In the genomic region with DNA sequence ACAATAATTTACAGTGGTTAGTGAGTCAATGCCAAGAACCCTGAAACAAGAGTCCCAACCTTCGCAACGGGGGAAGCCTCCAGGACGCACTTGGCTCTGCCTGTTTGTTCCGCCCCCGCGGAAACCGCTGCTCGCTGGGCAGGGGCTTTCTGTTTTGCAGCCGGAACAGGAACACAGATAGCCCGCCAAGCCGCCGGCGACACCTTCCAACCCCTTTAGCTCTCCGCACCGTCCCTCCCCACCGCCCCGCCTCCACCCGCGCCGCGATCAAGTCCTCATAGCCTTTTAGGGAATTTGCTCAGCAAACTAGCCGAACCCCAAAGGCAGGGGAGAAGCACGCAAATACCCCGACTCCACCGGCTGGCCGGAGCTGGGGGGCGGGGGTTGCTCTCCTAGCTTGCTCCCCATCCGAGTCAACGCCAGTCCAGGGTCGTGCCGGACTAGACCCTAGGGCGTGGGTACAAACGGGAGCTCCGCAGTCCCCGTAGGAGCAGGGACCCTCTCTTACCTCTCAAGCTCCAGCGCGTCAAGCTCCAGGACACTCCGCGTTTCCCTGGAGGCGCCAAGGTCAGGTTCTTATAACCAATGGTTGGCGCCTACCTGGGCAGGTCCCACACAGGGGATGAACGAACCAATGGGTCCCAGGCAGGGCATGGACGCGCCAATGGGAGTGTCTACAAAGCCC, we compare ENCODE assay signal across 8 cellular contexts. TPM values are rescaled to one million over a fixed set of nuclear protein-coding genes. Genes with fewer than 3 reads are reported as not detected.
DNase-seq lines count a peak whose midpoint lies in the region; ATAC-seq and TF ChIP-seq lines count a peak whose summit lies in the region.

A gene with protein sequence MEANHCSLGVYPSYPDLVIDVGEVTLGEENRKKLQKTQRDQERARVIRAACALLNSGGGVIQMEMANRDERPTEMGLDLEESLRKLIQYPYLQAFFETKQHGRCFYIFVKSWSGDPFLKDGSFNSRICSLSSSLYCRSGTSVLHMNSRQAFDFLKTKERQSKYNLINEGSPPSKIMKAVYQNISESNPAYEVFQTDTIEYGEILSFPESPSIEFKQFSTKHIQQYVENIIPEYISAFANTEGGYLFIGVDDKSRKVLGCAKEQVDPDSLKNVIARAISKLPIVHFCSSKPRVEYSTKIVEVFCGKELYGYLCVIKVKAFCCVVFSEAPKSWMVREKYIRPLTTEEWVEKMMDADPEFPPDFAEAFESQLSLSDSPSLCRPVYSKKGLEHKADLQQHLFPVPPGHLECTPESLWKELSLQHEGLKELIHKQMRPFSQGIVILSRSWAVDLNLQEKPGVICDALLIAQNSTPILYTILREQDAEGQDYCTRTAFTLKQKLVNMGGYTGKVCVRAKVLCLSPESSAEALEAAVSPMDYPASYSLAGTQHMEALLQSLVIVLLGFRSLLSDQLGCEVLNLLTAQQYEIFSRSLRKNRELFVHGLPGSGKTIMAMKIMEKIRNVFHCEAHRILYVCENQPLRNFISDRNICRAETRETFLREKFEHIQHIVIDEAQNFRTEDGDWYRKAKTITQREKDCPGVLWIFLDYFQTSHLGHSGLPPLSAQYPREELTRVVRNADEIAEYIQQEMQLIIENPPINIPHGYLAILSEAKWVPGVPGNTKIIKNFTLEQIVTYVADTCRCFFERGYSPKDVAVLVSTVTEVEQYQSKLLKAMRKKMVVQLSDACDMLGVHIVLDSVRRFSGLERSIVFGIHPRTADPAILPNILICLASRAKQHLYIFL (minus strand): TSS at position 553 of the 685 bp plus-strand sequence. CDS start 3,086 bp downstream, outside the sequence.

- peaks cover 8% of the 10 kb centered on the region for H3K4me1 ChIP-seq in mucosa of descending colon (ENCODE audit: low read depth)

- H3K27me3 Mint-ChIP-seq in activated CD4-positive, alpha-beta memory T cell treated with anti-CD3 and anti-CD28 coated beads for 36 hours: no peaks in the 10 kb centered on the region
- no peaks in the 10 kb centered on the region for H3K27me3 Mint-ChIP-seq in effector memory CD8-positive, alpha-beta T cell

- no peaks in the 10 kb centered on the region for H3K9me3 Mint-ChIP-seq in activated CD4-positive, alpha-beta memory T cell treated with anti-CD3 and anti-CD28 coated beads for 36 hours
- H3K9me3 Mint-ChIP-seq in effector memory CD8-positive, alpha-beta T cell: no peaks in the 10 kb centered on the region

- peak; percentile 79 for DNase-seq in NCI-H2227 (lab: John Stamatoyannopoulos, UW; ENCODE audit: unreplicated experiment)
- DNase-seq in activated CD4-positive, alpha-beta memory T cell treated with anti-CD3 and anti-CD28 coated beads for 36 hours: peak; percentile 97
- DNase-seq in effector memory CD8-positive, alpha-beta T cell: peak; percentile 77 to 80 (median 78)
- DNase-seq in mucosa of descending colon: peak; percentile 73 to 91 (median 80)
- DNase-seq in stimulated activated CD8-positive, alpha-beta memory T cell treated with anti-CD3 and anti-CD28 coated beads, Interleukin-4, amount 100 ng/mL, for 4 hours (ENCODE audit: low read depth in 2 of 2, low spot score in 1 of 2): peak; percentile 70 to 79
- DNase-seq in NCI-H69 (lab: John Stamatoyannopoulos, UW): no peak

- ATAC-seq in HG02852 (IDR thresholded peaks at IDR 0.05; ENCODE audit: unreplicated experiment): peak; percentile 80
- peak; percentile 97 for ATAC-seq in effector memory CD8-positive, alpha-beta T cell (replicated peaks)
- ATAC-seq in mucosa of descending colon: peak; percentile 90

- POLR2A ChIA-PET in activated CD4-positive, alpha-beta memory T cell treated with anti-CD3 and anti-CD28 coated beads for 36 hours (lab: Charles Lee): interaction anchor here (0.7 to 1.9 kb wide), 8 partner anchors 15 to 88 kb away, joined by 3 to 12 read pairs (median 5); partner anchors contain the start of gene SLFN11

- H3K27ac Mint-ChIP-seq in activated CD4-positive, alpha-beta memory T cell treated with anti-CD3 and anti-CD28 coated beads for 36 hours: peak within 1 kb of the TSS; percentile 33
- H3K27ac Mint-ChIP-seq in effector memory CD8-positive, alpha-beta T cell: peak within 1 kb of the TSS; percentile 87 to 90

- peak; percentile 62 for TF ChIP-seq POLR2A in GM15510 (IDR thresholded peaks at IDR 0.05; ENCODE audit: borderline replicate concordance, extremely low read depth, insufficient read length)

- CTCF ChIA-PET in activated CD4-positive, alpha-beta memory T cell treated with anti-CD3 and anti-CD28 coated beads for 36 hours (lab: Charles Lee): interaction anchor here (1.0 to 2.6 kb wide), 6 partner anchors 11 to 136 kb away, joined by 3 to 14 read pairs (median 6); no protein-coding TSS in a partner anchor

- no peak for TF ChIP-seq CTCF in mucosa of descending colon (IDR thresholded peaks at IDR 0.05)

- H3K36me3 Mint-ChIP-seq in activated CD4-positive, alpha-beta memory T cell treated with anti-CD3 and anti-CD28 coated beads for 36 hours: peaks cover 5% of the 10 kb centered on the region
- peaks cover 3% of the 10 kb centered on the region for H3K36me3 Mint-ChIP-seq in effector memory CD8-positive, alpha-beta T cell (ENCODE audit: insufficient read depth)

- peaks cover 16% of the 10 kb centered on the region for H3K4me1 Mint-ChIP-seq in activated CD4-positive, alpha-beta memory T cell treated with anti-CD3 and anti-CD28 coated beads for 36 hours (ENCODE audit: low read depth)
- H3K4me1 Mint-ChIP-seq in effector memory CD8-positive, alpha-beta T cell (ENCODE audit: low read depth in 2 of 2): peaks cover 0 to 12% of the 10 kb centered on the region in 2 donors

- H3K36me3 ChIP-seq in mucosa of descending colon (ENCODE audit: low read depth): no peaks in the 10 kb centered on the region

- no peaks in the 10 kb centered on the region for H3K9me3 ChIP-seq in mucosa of descending colon

- H3K4me3 Mint-ChIP-seq in activated CD4-positive, alpha-beta memory T cell treated with anti-CD3 and anti-CD28 coated beads for 36 hours: peak within 1 kb of the TSS; percentile 57
- H3K4me3 Mint-ChIP-seq in effector memory CD8-positive, alpha-beta T cell: peak within 1 kb of the TSS; percentile 78 to 83

- intact Hi-C loops in activated CD4-positive, alpha-beta memory T cell treated with anti-CD3 and anti-CD28 coated beads for 36 hours (cut with micrococcal nuclease): loop anchor here (1.0 to 2.0 kb wide), 5 partner anchors 16 to 204 kb away; partner anchors contain the start of gene SLFN12
- intact Hi-C loops in mucosa of descending colon (cut with DNase I, micrococcal nuclease): no loop called here

- peak within 1 kb of the TSS; percentile 16 for H3K4me3 ChIP-seq in mucosa of descending colon

RNA-seq across cellular contexts. Expression of the gene that starts here (rescaled TPM):
- 10 to 100 TPM; 46.0 to 48.7 TPM for total RNA-seq in activated CD4-positive, alpha-beta memory T cell treated with anti-CD3 and anti-CD28 coated beads for 36 hours
- 10 to 100 TPM in 1 of 3 donors, 1 to 10 TPM in 2; 5.8 to 12.9 (median 8.2) TPM for total RNA-seq in mucosa of descending colon
